1 cellular context compared by ENCODE assay signal in genomic region chr3:177348974-177349373, GRCh38.
TF ChIP-seq lines count a peak whose summit lies in the region.

No MANE protein-coding gene starts in this region.

TF ChIP-seq in H1, 55 proteins besides CTCF, POLR2A, EP300 and RAD21 (continued from another document):
- TF ChIP-seq CHD2 (IDR thresholded peaks at IDR 0.05; ENCODE audit: low read length) (no peak), TCF12 (IDR thresholded peaks at IDR 0.05; ENCODE audit: low read depth, low read length) (no peak), ATF2 (IDR thresholded peaks at IDR 0.05; ENCODE audit: low read length) (no peak), CREB1 (IDR thresholded peaks at IDR 0.05) (no peak), KDM4A (IDR thresholded peaks at IDR 0.05; ENCODE audit: low read depth, low read length, severe bottlenecking) (no peak), SIRT6 (IDR thresholded peaks at IDR 0.05; ENCODE audit: low read length) (no peak), SP2 (IDR thresholded peaks at IDR 0.05; ENCODE audit: low read length) (no peak), ASH2L (IDR thresholded peaks at IDR 0.05; ENCODE audit: low read length) (no peak), GTF2F1 (IDR thresholded peaks at IDR 0.05; ENCODE audit: borderline replicate concordance, low read depth, low read length) (no peak), HDAC2 (IDR thresholded peaks at IDR 0.05; ENCODE audit: borderline replicate concordance in 1 of 2, low read depth in 2 of 2, low read length in 2 of 2) (no peak)
